Comparison of ENCODE assay signal across 8 cellular contexts in the genomic region with DNA sequence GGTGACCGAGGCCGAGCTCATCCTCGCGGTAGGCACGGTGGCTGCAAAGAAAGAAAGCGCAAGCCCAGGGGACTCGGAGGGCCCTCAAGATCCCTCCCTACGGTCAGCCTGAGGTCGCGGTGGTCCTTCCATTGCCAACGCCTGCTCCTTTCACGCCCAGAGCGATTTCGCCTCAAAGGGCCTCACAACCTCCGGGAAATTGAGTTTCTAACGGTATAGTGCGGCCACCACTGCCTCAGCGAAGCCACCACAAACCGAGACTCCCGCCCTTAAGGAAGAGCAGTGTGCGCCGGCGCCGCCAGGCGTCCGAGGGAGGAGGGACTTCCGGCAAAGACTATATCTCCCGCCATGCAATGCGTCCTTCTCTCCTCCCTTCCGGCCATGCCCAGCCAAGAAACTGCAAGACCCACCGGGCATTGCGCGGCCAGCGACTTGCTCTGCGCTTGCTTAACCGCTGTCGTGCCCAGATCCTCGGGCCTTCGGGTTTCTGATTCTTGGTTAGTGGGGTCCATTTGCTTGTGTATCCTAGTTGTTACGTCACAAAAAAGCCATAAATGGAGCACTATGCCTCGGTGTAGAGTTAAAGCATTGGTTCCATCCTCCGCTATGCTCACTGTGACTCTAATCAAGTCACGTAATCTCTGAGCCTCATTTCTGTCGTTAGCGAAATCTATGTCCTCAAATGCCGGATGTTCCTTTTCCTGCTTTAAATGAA. TPM values are rescaled to one million over a fixed set of nuclear protein-coding genes. Genes with fewer than 3 reads are reported as not detected.
A peak's percentile ranks its signal among the peaks of the same experiment; 100 is the strongest.
DNase-seq lines count a peak whose midpoint lies in the region; ATAC-seq and TF ChIP-seq lines count a peak whose summit lies in the region.

A gene with protein sequence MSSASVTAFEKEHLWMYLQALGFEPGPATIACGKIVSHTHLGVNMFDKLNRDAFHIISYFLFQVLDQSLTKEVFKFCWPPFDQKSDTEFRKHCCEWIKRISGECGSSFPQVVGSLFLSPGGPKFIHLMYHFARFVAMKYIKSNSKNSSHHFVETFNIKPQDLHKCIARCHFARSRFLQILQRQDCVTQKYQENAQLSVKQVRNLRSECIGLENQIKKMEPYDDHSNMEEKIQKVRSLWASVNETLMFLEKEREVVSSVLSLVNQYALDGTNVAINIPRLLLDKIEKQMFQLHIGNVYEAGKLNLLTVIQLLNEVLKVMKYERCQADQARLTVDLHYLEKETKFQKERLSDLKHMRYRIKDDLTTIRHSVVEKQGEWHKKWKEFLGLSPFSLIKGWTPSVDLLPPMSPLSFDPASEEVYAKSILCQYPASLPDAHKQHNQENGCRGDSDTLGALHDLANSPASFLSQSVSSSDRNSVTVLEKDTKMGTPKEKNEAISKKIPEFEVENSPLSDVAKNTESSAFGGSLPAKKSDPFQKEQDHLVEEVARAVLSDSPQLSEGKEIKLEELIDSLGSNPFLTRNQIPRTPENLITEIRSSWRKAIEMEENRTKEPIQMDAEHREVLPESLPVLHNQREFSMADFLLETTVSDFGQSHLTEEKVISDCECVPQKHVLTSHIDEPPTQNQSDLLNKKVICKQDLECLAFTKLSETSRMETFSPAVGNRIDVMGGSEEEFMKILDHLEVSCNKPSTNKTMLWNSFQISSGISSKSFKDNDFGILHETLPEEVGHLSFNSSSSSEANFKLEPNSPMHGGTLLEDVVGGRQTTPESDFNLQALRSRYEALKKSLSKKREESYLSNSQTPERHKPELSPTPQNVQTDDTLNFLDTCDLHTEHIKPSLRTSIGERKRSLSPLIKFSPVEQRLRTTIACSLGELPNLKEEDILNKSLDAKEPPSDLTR (minus strand): TSS at position 274 of the 715 bp plus-strand sequence. CDS start 253 bp downstream, at position 21.

- peak; percentile 85 for TF ChIP-seq POLR2A in GM18951 (IDR thresholded peaks at IDR 0.05; ENCODE audit: extremely low read depth, insufficient read depth, insufficient read length)

- H3K9me3 Mint-ChIP-seq in activated B cell treated with CpG ODN at 0.5 μM for 24 hours, result no peaks in the 10 kb centered on the region

- peaks cover 11% of the 10 kb centered on the region for H3K36me3 Mint-ChIP-seq in activated B cell treated with CpG ODN at 0.5 μM for 24 hours (ENCODE audit: low read depth)

- peak within 1 kb of the TSS; percentile 98 for H3K4me2 ChIP-seq in smooth muscle cell

- H3K9me3 ChIP-seq in smooth muscle cell (replicated peaks; ENCODE audit: low read depth), result no peaks in the 10 kb centered on the region

- peak within 1 kb of the TSS; percentile 78 for H3K9ac ChIP-seq in smooth muscle cell (ENCODE audit: low read depth)

- H3K27ac ChIP-seq in caudate nucleus (ENCODE audit: low read depth, low read length), result peak within 1 kb of the TSS; percentile 96
- peak within 1 kb of the TSS; percentile 54 for H3K27ac ChIP-seq in smooth muscle cell (ENCODE audit: low read depth)

- H3K4me3 Mint-ChIP-seq in activated B cell treated with CpG ODN at 0.5 μM for 24 hours, result peak within 1 kb of the TSS; percentile 98

- CTCF ChIA-PET in activated B cell treated with CpG ODN at 0.5 μM for 24 hours (lab: Charles Lee), result interaction anchor here (1.0 to 1.4 kb wide), 2 partner anchors 71 to 355 kb away, joined by 3 to 5 read pairs; no protein-coding TSS in a partner anchor

- H3K4me1 ChIP-seq in smooth muscle cell (ENCODE audit: low read depth), result peaks cover 16% of the 10 kb centered on the region

- no peaks in the 10 kb centered on the region for H3K27me3 ChIP-seq in smooth muscle cell (ENCODE audit: low read depth)

- no peaks in the 10 kb centered on the region for H3K27me3 Mint-ChIP-seq in activated B cell treated with CpG ODN at 0.5 μM for 24 hours

- POLR2A ChIA-PET in activated B cell treated with CpG ODN at 0.5 μM for 24 hours (lab: Charles Lee), result interaction anchor here (0.6 to 1.5 kb wide), 4 partner anchors 25 to 365 kb away, joined by 5 to 11 read pairs (median 7); a partner anchor contains a TSS

- TF ChIP-seq CTCF in AG09319 (IDR thresholded peaks at IDR 0.05; ENCODE audit: low read depth, low read length), result peak; percentile 39
- TF ChIP-seq CTCF in activated B cell treated with CpG ODN at 0.5 μM for 24 hours (IDR thresholded peaks at IDR 0.05), result no peak
- peak; percentile 31 for TF ChIP-seq CTCF in smooth muscle cell (IDR thresholded peaks at IDR 0.05; ENCODE audit: borderline replicate concordance, insufficient read depth, poor library complexity, severe bottlenecking)

- peak within 1 kb of the TSS; percentile 93 for H3K27ac Mint-ChIP-seq in activated B cell treated with CpG ODN at 0.5 μM for 24 hours

- WGBS in smooth muscle cell (ENCODE audit: low lambda C conversion rate), result 13% methylated on average over 46 of the region's 46 CpGs

- peak; percentile 97 for ATAC-seq in HG03196 (IDR thresholded peaks at IDR 0.05; ENCODE audit: unreplicated experiment)
- ATAC-seq in activated B cell treated with CpG ODN at 0.5 μM for 24 hours (ENCODE audit: low read depth), result peak; percentile 94

- no peaks in the 10 kb centered on the region for H4K20me1 ChIP-seq in smooth muscle cell (ENCODE audit: low read depth)

- H3K4me1 Mint-ChIP-seq in activated B cell treated with CpG ODN at 0.5 μM for 24 hours, result peaks cover 17% of the 10 kb centered on the region

- no peaks in the 10 kb centered on the region for H3F3A ChIP-seq in smooth muscle cell (ENCODE audit: low read depth)

- intact Hi-C loops in activated B cell treated with CpG ODN at 0.5 μM for 24 hours (cut with micrococcal nuclease), result loop anchor here (1.0 to 2.0 kb wide), 8 partner anchors 25 to 362 kb away; a partner anchor contains a TSS

- H3K4me3 ChIP-seq in smooth muscle cell, result peak within 1 kb of the TSS; percentile 78

- H3K79me2 ChIP-seq in smooth muscle cell (ENCODE audit: low read depth), result peaks cover 45% of the 10 kb centered on the region

- no peaks in the 10 kb centered on the region for H3K36me3 ChIP-seq in smooth muscle cell (ENCODE audit: low read depth)

- peak; percentile 93 for DNase-seq in AG09319 (ENCODE audit: extremely low read depth, low read depth)
- DNase-seq in NCI-H345 (lab: John Stamatoyannopoulos, UW), result peak; percentile 97
- peak; percentile 86 for DNase-seq in activated B cell treated with CpG ODN at 0.5 μM for 24 hours
- DNase-seq in caudate nucleus (lab: John Stamatoyannopoulos, UW), result peak; percentile 60 to 98 (median 94)
- peak; percentile 96 for DNase-seq in iPS-NIHi7 (ENCODE audit: extremely low spot score)
- DNase-seq in smooth muscle cell (lab: John Stamatoyannopoulos, UW; ENCODE audit: unreplicated experiment), result peak; percentile 73

- H2AFZ ChIP-seq in smooth muscle cell (ENCODE audit: low read depth), result peak within 1 kb of the TSS; percentile 96

- in situ Hi-C loops in GM18951 (cut with MboI; ENCODE audit: low sequenced_read_pairs, unreplicated experiment), result no loop called here

RNA-seq across cellular contexts. Expression of the gene that starts here (rescaled TPM):
- 13.7 and 15.3 TPM in 2 replicates for total RNA-seq in activated B cell treated with CpG ODN at 0.5 μM for 24 hours
- total RNA-seq in smooth muscle cell, result 12.5 and 13.1 TPM in 2 replicates
- polyA plus RNA-seq in smooth muscle cell, result 3.8 and 4.3 TPM in 2 replicates

Comparison
In these comparisons a context has a peak if more than half of its experiments do, and no peak if none do; other contexts are left out.
1. Peak in every context shown above with its lines: DNase-seq, ATAC-seq, H3K4me3 ChIP-seq and H3K27ac ChIP-seq.